1 cellular context compared by ENCODE assay signal in the genomic region with DNA sequence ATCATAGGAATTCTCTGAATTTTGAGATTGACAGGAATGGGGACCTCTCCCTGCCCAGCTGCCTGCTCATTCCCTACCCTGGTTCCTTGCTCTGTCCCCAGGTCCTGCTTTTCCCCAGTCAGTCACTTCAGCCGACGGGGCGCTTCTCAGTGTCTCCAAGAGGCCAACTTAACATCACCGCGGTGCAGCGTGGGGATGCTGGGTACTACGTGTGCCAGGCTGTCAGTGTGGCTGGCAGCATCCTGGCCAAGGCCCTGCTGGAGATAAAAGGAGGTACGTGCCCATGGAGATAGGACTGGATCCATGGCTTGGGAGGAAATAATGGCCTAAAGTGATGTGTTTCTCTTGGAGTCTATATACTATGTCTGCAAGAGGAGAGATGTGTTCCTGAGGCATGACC.
TF ChIP-seq lines count a peak whose summit lies in the region.

No MANE protein-coding gene starts in this region.

TF ChIP-seq in endothelial cell of umbilical vein, 7 proteins besides CTCF, POLR2A, EP300 and RAD21:
- TF ChIP-seq, protein P1, sequence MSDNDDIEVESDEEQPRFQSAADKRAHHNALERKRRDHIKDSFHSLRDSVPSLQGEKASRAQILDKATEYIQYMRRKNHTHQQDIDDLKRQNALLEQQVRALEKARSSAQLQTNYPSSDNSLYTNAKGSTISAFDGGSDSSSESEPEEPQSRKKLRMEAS (IDR thresholded peaks at IDR 0.05; ENCODE audit: insufficient read depth, insufficient read length) = no peak
- TF ChIP-seq FOS (IDR thresholded peaks at IDR 0.05; ENCODE audit: borderline replicate concordance, insufficient read depth, low read length) (no peak), MYC (IDR thresholded peaks at IDR 0.05; ENCODE audit: low read depth, low read length) (no peak), POLR2AphosphoS5 (IDR thresholded peaks at IDR 0.05; ENCODE audit: insufficient read depth, low read depth, low read length) (no peak), EZH2 (IDR thresholded peaks at IDR 0.05; ENCODE audit: borderline replicate concordance, low read depth, low read length, severe bottlenecking) (peak; percentile 48), GATA2 (IDR thresholded peaks at IDR 0.05; ENCODE audit: insufficient read depth, insufficient read length, low read depth, low read length) (no peak)
TF ChIP-seq in endothelial cell of umbilical vein: peak in this region for 1.
